In the genomic region with DNA sequence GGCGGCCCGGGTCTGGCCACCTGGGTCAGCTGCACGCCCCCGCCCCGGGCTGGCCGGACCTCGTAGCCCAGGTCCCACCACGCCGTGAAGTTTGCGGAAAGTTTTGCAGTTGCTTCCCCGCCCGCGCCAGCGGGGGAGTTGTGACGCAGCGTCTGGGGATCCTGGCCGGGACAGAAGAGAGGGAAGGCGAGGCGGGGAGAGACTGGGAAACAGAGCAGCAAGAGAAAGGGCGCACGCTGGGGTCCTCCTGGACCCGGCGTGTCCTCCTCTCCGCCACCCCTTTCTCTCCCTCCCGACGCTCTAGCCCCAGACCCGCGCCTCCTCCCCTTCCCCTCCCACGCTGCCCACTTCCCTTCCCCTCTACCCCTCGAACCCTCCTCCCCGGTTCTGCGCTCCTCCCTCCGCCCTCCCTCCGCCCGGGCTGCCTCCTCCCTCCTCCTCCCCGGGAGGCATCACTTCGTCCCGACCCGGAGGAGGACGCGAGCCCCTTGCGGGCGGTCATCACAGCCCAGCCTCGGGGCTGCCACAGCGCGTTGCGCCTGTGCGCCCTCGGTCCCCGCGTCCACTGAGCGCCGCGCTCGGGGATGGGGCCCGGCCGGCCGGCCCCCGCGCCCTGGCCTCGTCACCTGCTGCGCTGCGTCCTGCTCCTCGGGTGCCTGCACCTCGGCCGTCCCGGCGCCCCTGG, we compare ENCODE assay signal across 8 cellular contexts. TPM values are rescaled to one million over a fixed set of nuclear protein-coding genes. Genes with fewer than 3 reads are reported as not detected.
DNase-seq lines count a peak whose midpoint lies in the region; TF ChIP-seq lines count a peak whose summit lies in the region.

Gene MRC2 (plus strand): TSS at position 452 of the 685 bp plus-strand sequence. CDS start 133 bp downstream, at position 585.

- in situ Hi-C loops in GM13977 (cut with MboI; ENCODE audit: low pct_unique_long_range_greater_than_20kb, low sequenced_read_pairs, unreplicated experiment): no loop called here

- peaks cover 30% of the 10 kb centered on the region for H3K36me3 Mint-ChIP-seq in nephron progenitor cell (ENCODE audit: low read depth)

- H3K27me3 Mint-ChIP-seq in nephron progenitor cell (ENCODE audit: low read depth, poor library complexity): peaks cover 5% of the 10 kb centered on the region

- H3K27ac Mint-ChIP-seq in nephron progenitor cell: peak within 1 kb of the TSS; percentile 99

- peak within 1 kb of the TSS; percentile 97 for H3K4me3 Mint-ChIP-seq in nephron progenitor cell

- H3K9me3 Mint-ChIP-seq in nephron progenitor cell: no peaks in the 10 kb centered on the region

- TF ChIP-seq CTCF in GM13977 (IDR thresholded peaks at IDR 0.05; ENCODE audit: extremely low read depth, insufficient read depth, missing control alignments) (no peak), nephron progenitor cell (IDR thresholded peaks at IDR 0.05) (no peak)

- H3K4me1 Mint-ChIP-seq in nephron progenitor cell: peaks cover 55% of the 10 kb centered on the region

- DNase-seq in GM13977 (ENCODE audit: low spot score) (peak; percentile 77), MV-4-11 (lab: John Stamatoyannopoulos, UW) (peak; percentile 64), activated T-cell treated with anti-CD3 and anti-CD28 coated beads for 48 hours (ENCODE audit: low read depth) (peak; percentile 38), fibroblast of the conjunctiva (ENCODE audit: low read depth) (peak; percentile 54), nephron progenitor cell (peak; percentile 78), NCI-H128 (lab: John Stamatoyannopoulos, UW; ENCODE audit: unreplicated experiment) (no peak)
- DNase-seq in NK-92 treated with Interleukin-12 subunit alpha and Interleukin-12 subunit beta, amount 100 ng/mL, for 24 hours (lab: John Stamatoyannopoulos, UW): no peak

- H3K27ac ChIP-seq in temporal lobe (ENCODE audit: low read depth, low read length): no peak within 1 kb of the TSS

RNA-seq across cellular contexts. Expression of gene MRC2, which starts in this region (rescaled TPM):
- total RNA-seq in temporal lobe: 21.1 TPM

Comparison
In these comparisons a context has a peak if more than half of its experiments do, and no peak if none do; other contexts are left out.
1. DNase-seq: peak in GM13977 (single experiment), MV-4-11 (single experiment), activated T-cell treated with anti-CD3 and anti-CD28 coated beads for 48 hours (single experiment), fibroblast of the conjunctiva (single experiment) and nephron progenitor cell (single experiment); none in NCI-H128 (single experiment) and NK-92 treated with Interleukin-12 subunit alpha and Interleukin-12 subunit beta, amount 100 ng/mL, for 24 hours (single experiment).